Comparison of ENCODE assay signal across 10 cellular contexts in genomic region chr5:150058480-150059126, GRCh38. TPM values are rescaled to one million over a fixed set of nuclear protein-coding genes. Genes with fewer than 3 reads are reported as not detected.
DNase-seq lines count a peak whose midpoint lies in the region; ATAC-seq and TF ChIP-seq lines count a peak whose summit lies in the region.
"Had no signal": no experiment of that assay in that cellular context is flagged by ENCODE, and none has a peak within 500 bp of the region (broad histone marks: within the 10 kb centered on the region; RNA-seq: fewer than 3 reads in every experiment).

No MANE protein-coding gene starts in this region.

- intact Hi-C loops in activated T-helper 2 cell treated with anti-CD3 and anti-CD28 coated beads, Interferon-gamma antibody, Interleukin-2, Interleukin-4, amounts not matched to agents 10 μg/mL and 5 μg/mL and 100 μg/mL, durations not matched to agents 14 hours and 24 hours and 36 hours (cut with micrococcal nuclease) = no loop called here

- no peaks in the 10 kb centered on the region for H3K79me2 ChIP-seq in ACC112 (ENCODE audit: control insufficient read depth, insufficient read depth, low read length, unreplicated experiment)

- no peaks in the 10 kb centered on the region for H3K27me3 ChIP-seq in ACC112 (ENCODE audit: insufficient read depth, low read length)

- peaks cover 1% of the 10 kb centered on the region for H3K27me3 Mint-ChIP-seq in activated T-helper 2 cell treated with anti-CD3 and anti-CD28 coated beads, Interferon-gamma antibody, Interleukin-2, Interleukin-4, amounts not matched to agents 10 μg/mL and 5 μg/mL and 100 μg/mL, durations not matched to agents 14 hours and 24 hours and 36 hours (ENCODE audit: low read depth)
- peaks cover 2% of the 10 kb centered on the region for H3K27me3 Mint-ChIP-seq in glutamatergic neuron (ENCODE audit: unreplicated experiment)
- H3K27me3 Mint-ChIP-seq: activated B cell treated with CpG ODN at 0.5 μM for 24 hours had no signal

- H3K36me3 Mint-ChIP-seq in activated T-helper 2 cell treated with anti-CD3 and anti-CD28 coated beads, Interferon-gamma antibody, Interleukin-2, Interleukin-4, amounts not matched to agents 10 μg/mL and 5 μg/mL and 100 μg/mL, durations not matched to agents 14 hours and 24 hours and 36 hours (ENCODE audit: low read depth) = peaks cover 16% of the 10 kb centered on the region
- no peaks in the 10 kb centered on the region for H3K36me3 Mint-ChIP-seq in glutamatergic neuron (ENCODE audit: unreplicated experiment)

- no peak overlapping the region for H3K4me3 ChIP-seq in ACC112 (ENCODE audit: low read depth, low read length)

- peaks cover 12% of the 10 kb centered on the region; the same call in 1 of the 2 replicates for H3K36me3 ChIP-seq in ACC112 (ENCODE audit: insufficient read depth, low read length)

- H3K9me3 Mint-ChIP-seq in activated T-helper 2 cell treated with anti-CD3 and anti-CD28 coated beads, Interferon-gamma antibody, Interleukin-2, Interleukin-4, amounts not matched to agents 10 μg/mL and 5 μg/mL and 100 μg/mL, durations not matched to agents 14 hours and 24 hours and 36 hours = no peaks in the 10 kb centered on the region
- H3K9me3 Mint-ChIP-seq in glutamatergic neuron (ENCODE audit: unreplicated experiment) = peaks cover 1% of the 10 kb centered on the region
- H3K9me3 Mint-ChIP-seq: activated B cell treated with CpG ODN at 0.5 μM for 24 hours had no signal

- H3K27ac ChIP-seq in ACC112 (ENCODE audit: low read depth, low read length) = peak overlapping the region; percentile 70

- peak overlapping the region; percentile 37 for H3K27ac Mint-ChIP-seq in activated T-helper 2 cell treated with anti-CD3 and anti-CD28 coated beads, Interferon-gamma antibody, Interleukin-2, Interleukin-4, amounts not matched to agents 10 μg/mL and 5 μg/mL and 100 μg/mL, durations not matched to agents 14 hours and 24 hours and 36 hours
- no peak overlapping the region for H3K27ac Mint-ChIP-seq in glutamatergic neuron (ENCODE audit: unreplicated experiment)
- H3K27ac Mint-ChIP-seq: activated B cell treated with CpG ODN at 0.5 μM for 24 hours had no signal

- H3K4me1 Mint-ChIP-seq in activated T-helper 2 cell treated with anti-CD3 and anti-CD28 coated beads, Interferon-gamma antibody, Interleukin-2, Interleukin-4, amounts not matched to agents 10 μg/mL and 5 μg/mL and 100 μg/mL, durations not matched to agents 14 hours and 24 hours and 36 hours (ENCODE audit: low read depth) = peaks cover 4% of the 10 kb centered on the region
- H3K4me1 Mint-ChIP-seq in glutamatergic neuron (ENCODE audit: low read depth, unreplicated experiment) = no peaks in the 10 kb centered on the region

- no peak for ATAC-seq in HG03521 (IDR thresholded peaks at IDR 0.05; ENCODE audit: unreplicated experiment)

- no peak for TF ChIP-seq CTCF in glutamatergic neuron (IDR thresholded peaks at IDR 0.05; ENCODE audit: partially characterized antibody, unreplicated experiment)

- no peak overlapping the region for H3K4me3 Mint-ChIP-seq in activated T-helper 2 cell treated with anti-CD3 and anti-CD28 coated beads, Interferon-gamma antibody, Interleukin-2, Interleukin-4, amounts not matched to agents 10 μg/mL and 5 μg/mL and 100 μg/mL, durations not matched to agents 14 hours and 24 hours and 36 hours (ENCODE audit: low read depth)
- no peak overlapping the region for H3K4me3 Mint-ChIP-seq in glutamatergic neuron (ENCODE audit: unreplicated experiment)
- H3K4me3 Mint-ChIP-seq: activated B cell treated with CpG ODN at 0.5 μM for 24 hours had no signal

- DNase-seq in HS-5 (ENCODE audit: low read depth) = peak; percentile 78
- DNase-seq in activated T-helper 2 cell treated with anti-CD3 and anti-CD28 coated beads, Interferon-gamma antibody, Interleukin-2, Interleukin-4, amounts not matched to agents 10 μg/mL and 5 μg/mL and 100 μg/mL, durations not matched to agents 14 hours and 24 hours and 36 hours (ENCODE audit: low spot score) = no peak
- peak; percentile 87 for DNase-seq in kidney tubule cell (ENCODE audit: low spot score)
- no peak for DNase-seq in glutamatergic neuron
- no peak for DNase-seq in NCI-H1436 treated with DMSO at 0.1 percent for 48 hours (lab: John Stamatoyannopoulos, UW)
- DNase-seq in dedifferentiated amniotic fluid mesenchymal stem cell (ENCODE audit: extremely low spot score) = no peak
- DNase-seq: activated B cell treated with CpG ODN at 0.5 μM for 24 hours; stimulated activated CD4-positive, alpha-beta T cell treated with anti-CD3 and anti-CD28 coated beads, Interleukin-2, amount 100 ng/mL, for 48 hours had no signal

- H3K4me1 ChIP-seq in ACC112 (ENCODE audit: control insufficient read depth, insufficient read depth, low read length, unreplicated experiment) = peaks cover 19% of the 10 kb centered on the region

- H2AFZ ChIP-seq in ACC112 (ENCODE audit: low read length, unreplicated experiment) = no peak overlapping the region

RNA-seq across cellular contexts. Expression of gene CSF1R, which starts 27.8 kb away (rescaled TPM):
- total RNA-seq in activated T-helper 2 cell treated with anti-CD3 and anti-CD28 coated beads, Interferon-gamma antibody, Interleukin-2, Interleukin-4, amounts not matched to agents 10 μg/mL and 5 μg/mL and 100 μg/mL, durations not matched to agents 14 hours and 24 hours and 36 hours = 0.18 and 0.27 TPM in 2 replicates
- not detected for total RNA-seq in glutamatergic neuron (ENCODE audit: unreplicated experiment)

RNA-seq across cellular contexts. Expression of gene HMGXB3, which starts 58.1 kb away (rescaled TPM):
- total RNA-seq in activated T-helper 2 cell treated with anti-CD3 and anti-CD28 coated beads, Interferon-gamma antibody, Interleukin-2, Interleukin-4, amounts not matched to agents 10 μg/mL and 5 μg/mL and 100 μg/mL, durations not matched to agents 14 hours and 24 hours and 36 hours = 39.6 and 42.2 TPM in 2 replicates
- 48.6 TPM for total RNA-seq in glutamatergic neuron (ENCODE audit: unreplicated experiment)

RNA-seq across cellular contexts. Expression of gene TIGD6, which starts 58.1 kb away (rescaled TPM):
- 2.4 and 2.6 TPM in 2 replicates for total RNA-seq in activated T-helper 2 cell treated with anti-CD3 and anti-CD28 coated beads, Interferon-gamma antibody, Interleukin-2, Interleukin-4, amounts not matched to agents 10 μg/mL and 5 μg/mL and 100 μg/mL, durations not matched to agents 14 hours and 24 hours and 36 hours
- total RNA-seq in glutamatergic neuron (ENCODE audit: unreplicated experiment) = 3.3 TPM

Comparison
In these comparisons a context has a peak if more than half of its experiments do, and no peak if none do; other contexts are left out.
1. DNase-seq: peak in HS-5 (single experiment) and kidney tubule cell (single experiment); none in activated T-helper 2 cell treated with anti-CD3 and anti-CD28 coated beads, Interferon-gamma antibody, Interleukin-2, Interleukin-4, amounts not matched to agents 10 μg/mL and 5 μg/mL and 100 μg/mL, durations not matched to agents 14 hours and 24 hours and 36 hours (single experiment), glutamatergic neuron (single experiment), NCI-H1436 treated with DMSO at 0.1 percent for 48 hours (single experiment) and dedifferentiated amniotic fluid mesenchymal stem cell (single experiment).